ENCODE assay signal across 16 cellular contexts in the genomic region with DNA sequence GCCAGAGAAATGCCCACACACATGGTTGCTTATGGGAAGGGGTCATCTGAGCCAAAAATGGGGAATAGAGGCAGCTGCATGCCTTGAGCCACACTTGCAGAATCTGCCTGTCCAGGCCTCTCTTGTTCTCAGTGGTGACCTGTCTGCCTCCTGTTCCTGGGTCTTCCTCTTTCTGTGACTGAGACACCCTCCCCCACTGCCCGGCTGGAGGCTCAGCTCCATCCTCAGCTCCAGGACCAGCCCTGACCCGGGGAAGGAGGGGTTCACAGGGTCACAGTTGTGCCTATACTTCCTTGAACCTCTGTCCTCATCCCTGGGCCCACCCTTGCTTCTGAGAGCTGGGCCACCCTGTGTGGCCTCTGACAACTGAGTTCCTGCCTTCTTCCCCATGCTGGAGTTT. TPM values are rescaled to one million over a fixed set of nuclear protein-coding genes. Genes with fewer than 3 reads are reported as not detected.
"Had no signal": no experiment of that assay in that cellular context is flagged by ENCODE, and none has a peak within 500 bp of the region (broad histone marks: within the 10 kb centered on the region; RNA-seq: fewer than 3 reads in every experiment).

No MANE protein-coding gene starts in this region.

- ATAC-seq: pancreas had no signal

- H3K4me1 ChIP-seq: pancreas had no signal

- H3K9me3 ChIP-seq: pancreas, transverse colon had no signal

- H3K27ac ChIP-seq: pancreas, transverse colon, VCaP had no signal

- H3K4me1 Mint-ChIP-seq: immature natural killer cell, neural crest cell had no signal

- H3K36me3 Mint-ChIP-seq: immature natural killer cell had no signal

- H3K4me3 ChIP-seq: pancreas, transverse colon had no signal

- H3K4me3 Mint-ChIP-seq: endodermal cell; immature natural killer cell; neural crest cell; T-helper 2 cell treated with Interferon-gamma antibody and Interleukin-4, amounts not matched to agents 5 μg/mL and 100 μg/mL, for 36 hours had no signal

- DNase-seq: activated CD4-positive, alpha-beta T cell treated with anti-CD3 and anti-CD28 coated beads for 1 hour; activated CD4-positive, alpha-beta T cell treated with anti-CD3 and anti-CD28 coated beads, Interleukin-2, amount 50 U/mL, for 4 hours; activated effector memory CD4-positive, alpha-beta T cell treated with Interleukin-2 at 50 U/mL for 16 hours; activated naive CD4-positive, alpha-beta T cell treated with anti-CD3 and anti-CD28 coated beads, Interleukin-2, amount 50 U/mL, for 16 hours; activated T-cell treated with anti-CD3 and anti-CD28 coated beads, Interleukin-2, amount 50 U/mL, for 1 hour; endodermal cell; head of caudate nucleus; immature natural killer cell; stimulated activated CD4-positive, alpha-beta T cell treated with anti-CD3 and anti-CD28 coated beads, Interleukin-2, amount 100 ng/mL, for 24 hours; stimulated activated naive CD4-positive, alpha-beta T cell; transverse colon had no signal

- H3K27ac Mint-ChIP-seq: endodermal cell; T-helper 2 cell treated with Interferon-gamma antibody and Interleukin-4, amounts not matched to agents 5 μg/mL and 100 μg/mL, for 36 hours had no signal

- H3K9me3 Mint-ChIP-seq: endodermal cell; immature natural killer cell; neural crest cell; T-helper 2 cell treated with Interferon-gamma antibody and Interleukin-4, amounts not matched to agents 5 μg/mL and 100 μg/mL, for 36 hours had no signal

- H3K27me3 ChIP-seq: transverse colon had no signal

- H3K36me3 ChIP-seq: pancreas, transverse colon had no signal

RNA-seq across cellular contexts. Expression of a gene that starts 52.3 kb away (rescaled TPM):
- total RNA-seq: bronchial epithelial cell, endodermal cell, neural crest cell had no signal
